Comparison of ENCODE assay signal across 15 cellular contexts in genomic region chr1:246934777-246935176, GRCh38. TPM values are rescaled to one million over a fixed set of nuclear protein-coding genes. Genes with fewer than 3 reads are reported as not detected.
A peak's percentile ranks its signal among the peaks of the same experiment; 100 is the strongest.
DNase-seq lines count a peak whose midpoint lies in the region; ATAC-seq, FAIRE-seq and TF ChIP-seq lines count a peak whose summit lies in the region.
"Had no signal": no experiment of that assay in that cellular context is flagged by ENCODE, and none has a peak within 500 bp of the region (broad histone marks: within the 10 kb centered on the region; RNA-seq: fewer than 3 reads in every experiment).

No MANE protein-coding gene starts in this region.

- H2BK120ac ChIP-seq in H9 (ENCODE audit: low read depth, low read length, poor library complexity, severe bottlenecking): no peak overlapping the region

- no peak overlapping the region for H2BK15ac ChIP-seq in H9 (ENCODE audit: low read depth, low read length)

- H3K4me1 ChIP-seq in H9 (ENCODE audit: insufficient read depth, low read length): no peaks in the 10 kb centered on the region
- H3K4me1 ChIP-seq in tibial nerve: peaks cover 0 to 17% (median 11%) of the 10 kb centered on the region in 4 donors

- no peak overlapping the region for H2BK12ac ChIP-seq in H9 (ENCODE audit: insufficient read length, low read depth, low read length)

- H4K8ac ChIP-seq in H9 (replicated peaks; ENCODE audit: insufficient read length, low read depth, low read length): no peak overlapping the region

- H3K36me3 Mint-ChIP-seq in H9 (ENCODE audit: insufficient read depth in 1 of 3, low read depth in 3 of 3) (peaks cover 3 to 10% (median 8%) of the 10 kb centered on the region in 3 experiments; a peak in 6 of 7 replicates), nephron (ENCODE audit: low read depth) (peaks cover 4% of the 10 kb centered on the region)
- H3K36me3 Mint-ChIP-seq: CD14-positive monocyte had no signal

- H3K79me1 ChIP-seq in H9 (ENCODE audit: insufficient read depth, low read depth, low read length, poor library complexity, severe bottlenecking): no peaks in the 10 kb centered on the region

- no peak overlapping the region for H2AFZ ChIP-seq in H9 (ENCODE audit: low read length)

- H3K79me2 ChIP-seq in H9 (ENCODE audit: insufficient read depth, low read length): peaks cover 10% of the 10 kb centered on the region; the same call in 1 of the 2 replicates

- WGBS in H9 (ENCODE audit: extremely low coverage, insufficient read length, low lambda C conversion rate): no CpG with 5 or more reads among the region's 1 CpG
- WGBS in tibial nerve, 2 donors: 14 to 34% methylated on average over 1 of the region's 1 CpG

- no peak for DNase-seq in H9
- DNase-seq in tibial nerve (ENCODE audit: low spot score in 2 of 2): no peak
- DNase-seq in NCI-H69 (lab: John Stamatoyannopoulos, UW): no peak
- DNase-seq in frontal cortex (ENCODE audit: low spot score in 2 of 2): no peak
- DNase-seq: HCEC 1CT, MV-4-11, NCI-H1417 treated with DMSO at 0.1 percent for 48 hours, NCI-H1930, NCI-H526 treated with DMSO at 0.1 percent for 48 hours, OCI-M1 had no signal

- H3K9ac ChIP-seq in H9 (ENCODE audit: extremely low read depth, insufficient read length, low read length): no peak overlapping the region

- TF ChIP-seq POLR2A in tibial nerve (IDR thresholded peaks at IDR 0.05): no peak

- ATAC-seq in GM21825 (IDR thresholded peaks at IDR 0.05; ENCODE audit: unreplicated experiment): no peak

- no peaks in the 10 kb centered on the region for H3K23me2 ChIP-seq in H9 (ENCODE audit: insufficient read length, low read depth, low read length, poor library complexity, severe bottlenecking)

- no peaks in the 10 kb centered on the region for H3K9me3 ChIP-seq in H9 (ENCODE audit: control insufficient read depth, low read depth, low read length)
- no peaks in the 10 kb centered on the region for H3K9me3 ChIP-seq in tibial nerve

- H3K4me3 Mint-ChIP-seq in H9 (no peak overlapping the region), nephron (peak overlapping the region; percentile 25 to 64 (median 57))

- no peak overlapping the region for H3K14ac ChIP-seq in H9 (ENCODE audit: insufficient read depth, low read length)

- H4K91ac ChIP-seq in H9 (ENCODE audit: insufficient read length, low read depth, low read length): no peak overlapping the region

- H2BK5ac ChIP-seq in H9 (ENCODE audit: insufficient read length, low read length): no peak overlapping the region

- H3K4me2 ChIP-seq in H9 (ENCODE audit: insufficient read depth, insufficient read length, low read length): no peak overlapping the region

- no peak for FAIRE-seq in frontal cortex (lab: Jason Lieb, UNC)

- H3K27me3 ChIP-seq in H9 (ENCODE audit: insufficient read depth, low read length): no peaks in the 10 kb centered on the region
- no peaks in the 10 kb centered on the region for H3K27me3 ChIP-seq in tibial nerve

- H3K27ac ChIP-seq in H9 (ENCODE audit: insufficient read length, low read depth, low read length): no peak overlapping the region
- peak overlapping the region; percentile 34 for H3K27ac ChIP-seq in angular gyrus (ENCODE audit: low read depth, low read length)
- peak overlapping the region in 3 of 4 donors; percentile 51 to 85 (median 75) for H3K27ac ChIP-seq in tibial nerve
- H3K27ac ChIP-seq: RWPE1 had no signal

- no peak overlapping the region for H3K4ac ChIP-seq in H9 (ENCODE audit: low read depth, low read length)

- H2AK5ac ChIP-seq in H9 (ENCODE audit: insufficient read length, low read length): no peak overlapping the region

- H3K36me3 ChIP-seq in tibial nerve: no peaks in the 10 kb centered on the region

- no peak overlapping the region for H3K4me3 ChIP-seq in tibial nerve

- H3K23ac ChIP-seq in H9 (ENCODE audit: insufficient read length, low read depth, low read length): no peak overlapping the region

- H3K4me1 Mint-ChIP-seq in H9 (peaks cover 9 to 14% of the 10 kb centered on the region in 2 experiments), nephron (peaks cover 10% of the 10 kb centered on the region)

- no peak for TF ChIP-seq EP300 in tibial nerve (IDR thresholded peaks at IDR 0.05)

- H3K27ac Mint-ChIP-seq in H9: peak overlapping the region in 2 of 3 experiments; percentile 34 to 63; a peak in 3 of 7 replicates
- H3K27ac Mint-ChIP-seq in nephron: peak overlapping the region; percentile 2 to 76 (median 36)
- H3K27ac Mint-ChIP-seq: CD14-positive monocyte had no signal

- H4K20me1 ChIP-seq in H9 (ENCODE audit: control insufficient read depth, insufficient read depth, insufficient read length): no peaks in the 10 kb centered on the region

- no peak overlapping the region for H2BK20ac ChIP-seq in H9 (ENCODE audit: low read depth, low read length, poor library complexity, severe bottlenecking)

- peaks cover 0 to 3% of the 10 kb centered on the region in 2 experiments; a peak in 1 of 5 replicates for H3K9me3 Mint-ChIP-seq in H9
- no peaks in the 10 kb centered on the region for H3K9me3 Mint-ChIP-seq in nephron

- H3T11ph ChIP-seq in H9 (ENCODE audit: low read length): no peak overlapping the region

- H3K27me3 Mint-ChIP-seq in H9 (ENCODE audit: low read depth): no peaks in the 10 kb centered on the region
- H3K27me3 Mint-ChIP-seq in nephron (ENCODE audit: low read depth): no peaks in the 10 kb centered on the region

- TF ChIP-seq CTCF in H9 (conservative IDR thresholded peaks at IDR 0.05) (no peak), nephron (IDR thresholded peaks at IDR 0.05; ENCODE audit: unreplicated experiment in 3 of 3) (no peak), tibial nerve (IDR thresholded peaks at IDR 0.05) (no peak)

- H3K18ac ChIP-seq in H9 (ENCODE audit: insufficient read length, low read depth, low read length): no peak overlapping the region

- H4K5ac ChIP-seq in H9 (ENCODE audit: insufficient read length, low read depth, low read length): no peak overlapping the region

- no peak overlapping the region for H3K56ac ChIP-seq in H9 (ENCODE audit: insufficient read length, low read depth, low read length)

RNA-seq across cellular contexts. Expression of gene AHCTF1, which starts 3.0 kb away (rescaled TPM):
- 41.9 and 44.3 TPM in 2 replicates for total RNA-seq in H9 (2021)
- total RNA-seq in tibial nerve: 10 to 100 TPM; 41.2 to 67.1 (median 45.6) TPM
- 43.6 TPM for total RNA-seq in frontal cortex

Comparison
In these comparisons a context has a peak if more than half of its experiments do, and no peak if none do; other contexts are left out.
1. H3K4me3 Mint-ChIP-seq: peak in nephron (3 of 3); none in H9 (0 of 2).